Comparison of ENCODE assay signal across 29 cellular contexts in the genomic region with DNA sequence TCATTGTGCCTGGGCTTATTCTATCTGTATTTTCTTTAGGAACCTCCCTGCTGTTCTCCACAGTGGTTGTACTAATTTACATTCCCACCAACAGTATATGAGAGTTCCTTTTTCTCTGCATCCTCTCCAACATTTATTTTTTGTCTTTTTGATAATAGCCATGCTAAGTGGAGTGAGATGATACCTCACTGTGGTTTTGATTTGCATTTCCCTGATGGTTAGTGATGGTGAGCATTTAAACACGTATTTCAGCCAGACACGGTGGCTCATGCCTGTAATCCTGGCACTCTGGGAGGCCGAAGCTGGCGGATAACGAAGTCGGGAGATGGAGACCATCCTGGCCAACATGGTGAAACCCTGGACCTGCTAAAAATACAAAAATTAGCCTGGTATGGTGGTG. TPM values are rescaled to one million over a fixed set of nuclear protein-coding genes. Genes with fewer than 3 reads are reported as not detected.
A peak's percentile ranks its signal among the peaks of the same experiment; 100 is the strongest.
DNase-seq lines count a peak whose midpoint lies in the region; ATAC-seq, FAIRE-seq and TF ChIP-seq lines count a peak whose summit lies in the region.
"Had no signal": no experiment of that assay in that cellular context is flagged by ENCODE, and none has a peak within 500 bp of the region (broad histone marks: within the 10 kb centered on the region; RNA-seq: fewer than 3 reads in every experiment).

No MANE protein-coding gene starts in this region.

- CTCF ChIA-PET in activated B cell treated with CpG ODN at 0.5 μM for 24 hours (lab: Charles Lee): interaction anchor here (0.7 to 3.2 kb wide), 4 partner anchors 12 to 88 kb away, joined by 3 to 10 read pairs (median 3); no protein-coding TSS in a partner anchor

- no peaks in the 10 kb centered on the region for H3K27me3 Mint-ChIP-seq in activated T-cell treated with anti-CD3 and anti-CD28 coated beads, Interleukin-2, amount 50 U/mL, for 24 hours
- H3K27me3 Mint-ChIP-seq in activated T-cell treated with anti-CD3 and anti-CD28 coated beads, Interleukin-2, amount 50 U/mL, for 4 hours (ENCODE audit: low read depth): no peaks in the 10 kb centered on the region
- no peaks in the 10 kb centered on the region for H3K27me3 Mint-ChIP-seq in activated B cell treated with CpG ODN at 0.5 μM for 24 hours
- no peaks in the 10 kb centered on the region for H3K27me3 Mint-ChIP-seq in stimulated activated memory B cell treated with anti-CD40 and anti-IgM and Interleukin-4, amounts not matched to agents 10 μg/mL and 1 μg/mL and 100 μg/mL, for 72 hours

- H3K9me3 Mint-ChIP-seq in activated T-cell treated with anti-CD3 and anti-CD28 coated beads, Interleukin-2, amount 50 U/mL, for 24 hours: peaks cover 8% of the 10 kb centered on the region
- H3K9me3 Mint-ChIP-seq in activated T-cell treated with anti-CD3 and anti-CD28 coated beads, Interleukin-2, amount 50 U/mL, for 4 hours: no peaks in the 10 kb centered on the region
- peaks cover 7% of the 10 kb centered on the region for H3K9me3 Mint-ChIP-seq in activated B cell treated with CpG ODN at 0.5 μM for 24 hours
- H3K9me3 Mint-ChIP-seq in stimulated activated memory B cell treated with anti-CD40 and anti-IgM and Interleukin-4, amounts not matched to agents 10 μg/mL and 1 μg/mL and 100 μg/mL, for 72 hours: peaks cover 6% of the 10 kb centered on the region

- peaks cover 77% of the 10 kb centered on the region for H3K4me1 Mint-ChIP-seq in activated T-cell treated with anti-CD3 and anti-CD28 coated beads, Interleukin-2, amount 50 U/mL, for 24 hours (ENCODE audit: low read depth)
- peaks cover 68% of the 10 kb centered on the region for H3K4me1 Mint-ChIP-seq in activated T-cell treated with anti-CD3 and anti-CD28 coated beads, Interleukin-2, amount 50 U/mL, for 4 hours (ENCODE audit: low read depth)
- peaks cover 62% of the 10 kb centered on the region for H3K4me1 Mint-ChIP-seq in activated B cell treated with CpG ODN at 0.5 μM for 24 hours
- peaks cover 71% of the 10 kb centered on the region for H3K4me1 Mint-ChIP-seq in stimulated activated memory B cell treated with anti-CD40 and anti-IgM and Interleukin-4, amounts not matched to agents 10 μg/mL and 1 μg/mL and 100 μg/mL, for 72 hours

- 82 to 92% (median 89%) methylated on average over 6 of the region's 6 CpGs for WGBS in adrenal gland, 4 donors

- TF ChIP-seq POLR2A in GM12891 (IDR thresholded peaks at IDR 0.05; ENCODE audit: low read depth, low read length): no peak
- TF ChIP-seq POLR2A in adrenal gland (IDR thresholded peaks at IDR 0.05): no peak

- H3K9me3 ChIP-seq in adrenal gland (replicated peaks in 1 of 3): no peaks in the 10 kb centered on the region
- H3K9me3 ChIP-seq: body of pancreas, esophagus squamous epithelium, heart right ventricle, left ventricle myocardium inferior, MG63 had no signal

- H3K4me3 Mint-ChIP-seq in activated T-cell treated with anti-CD3 and anti-CD28 coated beads, Interleukin-2, amount 50 U/mL, for 24 hours: no peak overlapping the region
- H3K4me3 Mint-ChIP-seq in activated T-cell treated with anti-CD3 and anti-CD28 coated beads, Interleukin-2, amount 50 U/mL, for 4 hours: no peak overlapping the region
- peak overlapping the region; percentile 78 for H3K4me3 Mint-ChIP-seq in activated B cell treated with CpG ODN at 0.5 μM for 24 hours
- H3K4me3 Mint-ChIP-seq in stimulated activated memory B cell treated with anti-CD40 and anti-IgM and Interleukin-4, amounts not matched to agents 10 μg/mL and 1 μg/mL and 100 μg/mL, for 72 hours: peak overlapping the region; percentile 69

- TF ChIP-seq CTCF in activated B cell treated with CpG ODN at 0.5 μM for 24 hours (IDR thresholded peaks at IDR 0.05): no peak
- TF ChIP-seq CTCF in adrenal gland (IDR thresholded peaks at IDR 0.05): no peak

- H3K27ac Mint-ChIP-seq in activated T-cell treated with anti-CD3 and anti-CD28 coated beads, Interleukin-2, amount 50 U/mL, for 24 hours: peak overlapping the region; percentile 72
- H3K27ac Mint-ChIP-seq in activated B cell treated with CpG ODN at 0.5 μM for 24 hours: peak overlapping the region; percentile 89
- H3K27ac Mint-ChIP-seq in stimulated activated memory B cell treated with anti-CD40 and anti-IgM and Interleukin-4, amounts not matched to agents 10 μg/mL and 1 μg/mL and 100 μg/mL, for 72 hours: peak overlapping the region; percentile 77

- no peaks in the 10 kb centered on the region for H3K4me1 ChIP-seq in adrenal gland (replicated peaks in 1 of 2)
- H3K4me1 ChIP-seq: body of pancreas, esophagus squamous epithelium, left ventricle myocardium inferior had no signal

- POLR2A ChIA-PET in activated B cell treated with CpG ODN at 0.5 μM for 24 hours (lab: Charles Lee): interaction anchor here (0.7 to 3.5 kb wide), 7 partner anchors 9 to 203 kb away, joined by 3 to 19 read pairs (median 5); a partner anchor contains a TSS

- H3K36me3 Mint-ChIP-seq in activated T-cell treated with anti-CD3 and anti-CD28 coated beads, Interleukin-2, amount 50 U/mL, for 24 hours (ENCODE audit: low read depth): peaks cover 7% of the 10 kb centered on the region
- H3K36me3 Mint-ChIP-seq in activated T-cell treated with anti-CD3 and anti-CD28 coated beads, Interleukin-2, amount 50 U/mL, for 4 hours (ENCODE audit: insufficient read depth): no peaks in the 10 kb centered on the region
- peaks cover 6% of the 10 kb centered on the region for H3K36me3 Mint-ChIP-seq in activated B cell treated with CpG ODN at 0.5 μM for 24 hours (ENCODE audit: low read depth)
- H3K36me3 Mint-ChIP-seq in stimulated activated memory B cell treated with anti-CD40 and anti-IgM and Interleukin-4, amounts not matched to agents 10 μg/mL and 1 μg/mL and 100 μg/mL, for 72 hours: peaks cover 17% of the 10 kb centered on the region

- no peak for DNase-seq in activated T-cell treated with anti-CD3 and anti-CD28 coated beads, Interleukin-2, amount 50 U/mL, for 24 hours
- DNase-seq in activated T-cell treated with anti-CD3 and anti-CD28 coated beads, Interleukin-2, amount 50 U/mL, for 4 hours: no peak
- no peak for DNase-seq in GM12891 (ENCODE audit: insufficient read length, low spot score)
- DNase-seq in activated B cell treated with CpG ODN at 0.5 μM for 24 hours: no peak
- no peak for DNase-seq in NK-92 (lab: John Stamatoyannopoulos, UW; ENCODE audit: unreplicated experiment)
- DNase-seq in adrenal gland: no peak
- DNase-seq: ACHN; body of pancreas; cerebellar nuclear complex; dorsolateral prefrontal cortex; esophagus squamous epithelium; foreskin keratinocyte; heart right ventricle; KG1; left ventricle myocardium inferior; mesendoderm; MG63; NCI-H2029; NCI-H69; SHP77; small intestine; stimulated activated naive CD4-positive, alpha-beta T cell treated with Interleukin-2 at 50 U/mL for 16 hours had no signal

- no peak overlapping the region for H3K4me3 ChIP-seq in adrenal gland
- H3K4me3 ChIP-seq: body of pancreas, dorsolateral prefrontal cortex, esophagus squamous epithelium, heart right ventricle, left ventricle myocardium inferior, MG63 had no signal

- intact Hi-C loops in activated B cell treated with CpG ODN at 0.5 μM for 24 hours (cut with micrococcal nuclease): loop anchor here (1.0 to 2.0 kb wide), 2 partner anchors 9 to 32 kb away; no protein-coding TSS in a partner anchor
- intact Hi-C loops in adrenal gland (cut with DNase I): no loop called here

- ATAC-seq in activated T-cell treated with anti-CD3 and anti-CD28 coated beads, Interleukin-2, amount 50 U/mL, for 4 hours: no peak
- ATAC-seq in activated B cell treated with CpG ODN at 0.5 μM for 24 hours (ENCODE audit: low read depth): peak; percentile 66
- ATAC-seq in stimulated activated memory B cell treated with anti-CD40 and anti-IgM and Interleukin-4, amounts not matched to agents 10 μg/mL and 1 μg/mL and 100 μg/mL, for 72 hours: peak; percentile 64
- ATAC-seq: body of pancreas, foreskin keratinocyte, HCT116, heart right ventricle, Panc1 had no signal

- H3K27me3 ChIP-seq in adrenal gland: no peaks in the 10 kb centered on the region
- H3K27me3 ChIP-seq: body of pancreas, esophagus squamous epithelium, heart right ventricle, MG63 had no signal

- FAIRE-seq in GM12891 (lab: Jason Lieb, UNC): peak; percentile 88
- FAIRE-seq: keratinocyte, small intestine, urothelium cell line had no signal

- no peak overlapping the region for H3K27ac ChIP-seq in adrenal gland
- H3K27ac ChIP-seq: body of pancreas, dorsolateral prefrontal cortex, esophagus squamous epithelium, foreskin keratinocyte, heart right ventricle, left ventricle myocardium inferior had no signal

- no peaks in the 10 kb centered on the region for H3K36me3 ChIP-seq in adrenal gland (replicated peaks in 1 of 2)
- H3K36me3 ChIP-seq: esophagus squamous epithelium, heart right ventricle, left ventricle myocardium inferior, MG63 had no signal

TF ChIP-seq in GM12891, 5 proteins besides CTCF, POLR2A, EP300 and RAD21:
- TF ChIP-seq PAX5 (IDR thresholded peaks at IDR 0.05; ENCODE audit: insufficient read depth, low read length, severe bottlenecking) (no peak), TAF1 (IDR thresholded peaks at IDR 0.05; ENCODE audit: low read depth, low read length) (no peak), POU2F2 (IDR thresholded peaks at IDR 0.05; ENCODE audit: low read depth, low read length) (no peak; the same call in 1 of the 2 replicates), POLR2AphosphoS5 (IDR thresholded peaks at IDR 0.05; ENCODE audit: low read depth, low read length) (no peak), SPI1 (IDR thresholded peaks at IDR 0.05; ENCODE audit: low read depth, low read length) (no peak)

RNA-seq across cellular contexts. Expression of a gene that starts 57.9 kb away (rescaled TPM):
- 10 to 100 TPM; 19.4 to 26.6 (median 19.6) TPM for total RNA-seq in activated T-cell treated with anti-CD3 and anti-CD28 coated beads, Interleukin-2, amount 50 U/mL, for 4 hours
- 36.4 TPM for polyA plus RNA-seq in GM12891 (2012; ENCODE audit: low read depth, missing spikeins)
- total RNA-seq in activated B cell treated with CpG ODN at 0.5 μM for 24 hours (28.7 and 31.2 TPM in 2 replicates), adrenal gland (1 to 10 TPM in 4 of 8 donors, under 1 TPM in 3, not detected in 1; 0.21 to 1.8 (median 1.0) TPM)
- 1 to 10 TPM in 1 of 3 donors, under 1 TPM in 2; 0.47 to 1.2 (median 0.97) TPM for polyA plus RNA-seq in adrenal gland
- total RNA-seq: foreskin keratinocyte, myocyte had no signal
- polyA plus RNA-seq: BJ, foreskin keratinocyte, keratinocyte had no signal

Comparison
In these comparisons a context has a peak if more than half of its experiments do, and no peak if none do; other contexts are left out.
1. H3K4me3 Mint-ChIP-seq: peak in activated B cell treated with CpG ODN at 0.5 μM for 24 hours (single experiment) and stimulated activated memory B cell treated with anti-CD40 and anti-IgM and Interleukin-4, amounts not matched to agents 10 μg/mL and 1 μg/mL and 100 μg/mL, for 72 hours (single experiment); none in activated T-cell treated with anti-CD3 and anti-CD28 coated beads, Interleukin-2, amount 50 U/mL, for 24 hours (single experiment) and activated T-cell treated with anti-CD3 and anti-CD28 coated beads, Interleukin-2, amount 50 U/mL, for 4 hours (single experiment).
2. ATAC-seq: peak in activated B cell treated with CpG ODN at 0.5 μM for 24 hours (single experiment) and stimulated activated memory B cell treated with anti-CD40 and anti-IgM and Interleukin-4, amounts not matched to agents 10 μg/mL and 1 μg/mL and 100 μg/mL, for 72 hours (single experiment); none in activated T-cell treated with anti-CD3 and anti-CD28 coated beads, Interleukin-2, amount 50 U/mL, for 4 hours (0 of 2).
3. RNA of a gene that starts 57.9 kb away (total RNA-seq): 28.7 to 31.2 TPM in activated B cell treated with CpG ODN at 0.5 μM for 24 hours and 19.4 to 26.6 TPM in activated T-cell treated with anti-CD3 and anti-CD28 coated beads, Interleukin-2, amount 50 U/mL, for 4 hours; 0.21 to 1.8 TPM in adrenal gland; every median in the first group is over 4 times any median in the second.
4. Peak in every context shown above with its lines, with median percentiles within 50 percentile points of each other: H3K27ac Mint-ChIP-seq.